In genomic region chr9:100350188-100350587, GRCh38 we compare ENCODE assay signal across 11 cellular contexts. TPM values are rescaled to one million over a fixed set of nuclear protein-coding genes. Genes with fewer than 3 reads are reported as not detected.
A peak's percentile ranks its signal among the peaks of the same experiment; 100 is the strongest.
DNase-seq lines count a peak whose midpoint lies in the region; ATAC-seq, FAIRE-seq and TF ChIP-seq lines count a peak whose summit lies in the region.
"Had no signal": no experiment of that assay in that cellular context is flagged by ENCODE, and none has a peak within 500 bp of the region (broad histone marks: within the 10 kb centered on the region; RNA-seq: fewer than 3 reads in every experiment).

No MANE protein-coding gene starts in this region.

- peaks cover 27% of the 10 kb centered on the region for H3K4me1 Mint-ChIP-seq in T-helper 1 cell treated with Interleukin-12 subunit alpha and Interleukin-12 subunit beta and Interleukin-4 antibody, amounts not matched to agents 30 μg/mL and 1 μg/mL, for 36 hours (ENCODE audit: low read depth)
- peaks cover 31 to 50% (median 44%) of the 10 kb centered on the region in 3 donors for H3K4me1 Mint-ChIP-seq in IgD-negative memory B cell
- peaks cover 62% of the 10 kb centered on the region for H3K4me1 Mint-ChIP-seq in activated naive CD8-positive, alpha-beta T cell (ENCODE audit: low read depth)
- peaks cover 24 to 90% (median 71%) of the 10 kb centered on the region in 4 donors for H3K4me1 Mint-ChIP-seq in naive thymus-derived CD8-positive, alpha-beta T cell

- no peak for FAIRE-seq in GM12891 (lab: Jason Lieb, UNC)

- no peak overlapping the region for H3K27ac Mint-ChIP-seq in T-helper 1 cell treated with Interleukin-12 subunit alpha and Interleukin-12 subunit beta and Interleukin-4 antibody, amounts not matched to agents 30 μg/mL and 1 μg/mL, for 36 hours
- peak overlapping the region in 2 of 3 donors; percentile 6 to 36 for H3K27ac Mint-ChIP-seq in IgD-negative memory B cell
- H3K27ac Mint-ChIP-seq in activated naive CD8-positive, alpha-beta T cell, result no peak overlapping the region
- H3K27ac Mint-ChIP-seq in naive thymus-derived CD8-positive, alpha-beta T cell, result peak overlapping the region in 3 of 10 donors; percentile 22 to 44 (median 23)

- POLR2A ChIA-PET in naive thymus-derived CD8-positive, alpha-beta T cell (lab: Charles Lee), result interaction anchor here (1.2 kb wide), 1 partner anchor 24 kb away, joined by 3 read pairs; no protein-coding TSS in a partner anchor

- DNase-seq in T-helper 1 cell, result no peak
- DNase-seq in naive thymus-derived CD8-positive, alpha-beta T cell, result no peak
- no peak for DNase-seq in GM12891 (ENCODE audit: insufficient read length, low spot score)
- DNase-seq in GOT3 (lab: John Stamatoyannopoulos, UW), result no peak
- DNase-seq in SW 1271 (lab: John Stamatoyannopoulos, UW), result no peak
- DNase-seq: activated CD4-positive, alpha-beta T cell treated with anti-CD3 and anti-CD28 coated beads for 1 hour; effector memory CD4-positive, alpha-beta T cell; NCI-H187 had no signal

- no peak for TF ChIP-seq POLR2A in GM12891 (IDR thresholded peaks at IDR 0.05; ENCODE audit: low read depth, low read length)

- peaks cover 8% of the 10 kb centered on the region for H3K9me3 Mint-ChIP-seq in T-helper 1 cell treated with Interleukin-12 subunit alpha and Interleukin-12 subunit beta and Interleukin-4 antibody, amounts not matched to agents 30 μg/mL and 1 μg/mL, for 36 hours
- no peaks in the 10 kb centered on the region for H3K9me3 Mint-ChIP-seq in IgD-negative memory B cell
- H3K9me3 Mint-ChIP-seq in activated naive CD8-positive, alpha-beta T cell (ENCODE audit: low read depth), result peaks cover 6% of the 10 kb centered on the region
- peaks cover 0 to 12% (median 0%) of the 10 kb centered on the region in 9 donors for H3K9me3 Mint-ChIP-seq in naive thymus-derived CD8-positive, alpha-beta T cell

- H3K4me3 Mint-ChIP-seq in T-helper 1 cell treated with Interleukin-12 subunit alpha and Interleukin-12 subunit beta and Interleukin-4 antibody, amounts not matched to agents 30 μg/mL and 1 μg/mL, for 36 hours, result peak overlapping the region; percentile 16
- H3K4me3 Mint-ChIP-seq in IgD-negative memory B cell, result peak overlapping the region in 3 of 4 donors; percentile 1 to 52 (median 21)
- H3K4me3 Mint-ChIP-seq in activated naive CD8-positive, alpha-beta T cell, result peak overlapping the region; percentile 97
- H3K4me3 Mint-ChIP-seq in naive thymus-derived CD8-positive, alpha-beta T cell, result peak overlapping the region; percentile 2 to 89 (median 45)

- no peak for ATAC-seq in naive thymus-derived CD8-positive, alpha-beta T cell

- H3K36me3 Mint-ChIP-seq in T-helper 1 cell treated with Interleukin-12 subunit alpha and Interleukin-12 subunit beta and Interleukin-4 antibody, amounts not matched to agents 30 μg/mL and 1 μg/mL, for 36 hours (ENCODE audit: low read depth), result peaks cover 20% of the 10 kb centered on the region
- peaks cover 3% of the 10 kb centered on the region for H3K36me3 Mint-ChIP-seq in IgD-negative memory B cell
- H3K36me3 Mint-ChIP-seq in activated naive CD8-positive, alpha-beta T cell, result peaks cover 17% of the 10 kb centered on the region
- peaks cover 0 to 27% (median 9%) of the 10 kb centered on the region in 3 donors for H3K36me3 Mint-ChIP-seq in naive thymus-derived CD8-positive, alpha-beta T cell

- H3K27me3 Mint-ChIP-seq in T-helper 1 cell treated with Interleukin-12 subunit alpha and Interleukin-12 subunit beta and Interleukin-4 antibody, amounts not matched to agents 30 μg/mL and 1 μg/mL, for 36 hours (ENCODE audit: low read depth), result no peaks in the 10 kb centered on the region
- no peaks in the 10 kb centered on the region for H3K27me3 Mint-ChIP-seq in IgD-negative memory B cell
- no peaks in the 10 kb centered on the region for H3K27me3 Mint-ChIP-seq in activated naive CD8-positive, alpha-beta T cell
- no peaks in the 10 kb centered on the region for H3K27me3 Mint-ChIP-seq in naive thymus-derived CD8-positive, alpha-beta T cell

TF ChIP-seq in GM12891, 5 proteins besides CTCF, POLR2A, EP300 and RAD21:
- TF ChIP-seq POU2F2 (IDR thresholded peaks at IDR 0.05; ENCODE audit: low read depth, low read length), result no peak
- TF ChIP-seq POLR2AphosphoS5 (IDR thresholded peaks at IDR 0.05; ENCODE audit: low read depth, low read length), result no peak
- TF ChIP-seq TAF1 (IDR thresholded peaks at IDR 0.05; ENCODE audit: low read depth, low read length), result no peak
- TF ChIP-seq PAX5 (IDR thresholded peaks at IDR 0.05; ENCODE audit: insufficient read depth, low read length, severe bottlenecking), result no peak
- no peak for TF ChIP-seq SPI1 (IDR thresholded peaks at IDR 0.05; ENCODE audit: low read depth, low read length)
TF ChIP-seq in GM12891: peak in this region for 0.

RNA-seq across cellular contexts. Expression of gene TEX10, which starts 2.6 kb away (rescaled TPM):
- polyA plus RNA-seq in IgD-negative memory B cell, result 17.5 TPM
- total RNA-seq in naive thymus-derived CD8-positive, alpha-beta T cell, result 10 to 100 TPM; 27.3 to 27.7 TPM
- polyA plus RNA-seq in naive thymus-derived CD8-positive, alpha-beta T cell, result 10 to 100 TPM in 2 of 3 donors, 1 to 10 TPM in 1; 9.6 to 15.6 (median 14.8) TPM
- polyA plus RNA-seq in GM12891 (2012; ENCODE audit: low read depth, missing spikeins), result 18.6 TPM

Comparison
In these comparisons a context has a peak if more than half of its experiments do, and no peak if none do; other contexts are left out.
1. H3K27ac Mint-ChIP-seq: peak in IgD-negative memory B cell (2 of 3); none in T-helper 1 cell treated with Interleukin-12 subunit alpha and Interleukin-12 subunit beta and Interleukin-4 antibody, amounts not matched to agents 30 μg/mL and 1 μg/mL, for 36 hours (single experiment) and activated naive CD8-positive, alpha-beta T cell (single experiment).
2. H3K4me3 Mint-ChIP-seq: peak in every context shown above with its lines; median percentile 97 in activated naive CD8-positive, alpha-beta T cell; 45 in naive thymus-derived CD8-positive, alpha-beta T cell; 21 in IgD-negative memory B cell; 16 in T-helper 1 cell treated with Interleukin-12 subunit alpha and Interleukin-12 subunit beta and Interleukin-4 antibody, amounts not matched to agents 30 μg/mL and 1 μg/mL, for 36 hours.